14 cellular contexts compared by ENCODE assay signal in genomic region chr2:28277466-28277865, GRCh38.
A peak's percentile ranks its signal among the peaks of the same experiment; 100 is the strongest.
DNase-seq lines count a peak whose midpoint lies in the region; ATAC-seq and TF ChIP-seq lines count a peak whose summit lies in the region.
"Had no signal": no experiment of that assay in that cellular context is flagged by ENCODE, and none has a peak within 500 bp of the region (broad histone marks: within the 10 kb centered on the region; RNA-seq: fewer than 3 reads in every experiment).

No MANE protein-coding gene starts in this region.

- H3K4me1 Mint-ChIP-seq in nephron progenitor cell = peaks cover 15% of the 10 kb centered on the region

- no peak for TF ChIP-seq CTCF in nephron progenitor cell (IDR thresholded peaks at IDR 0.05)

- no peaks in the 10 kb centered on the region for H3K9me3 Mint-ChIP-seq in nephron progenitor cell
- H3K9me3 Mint-ChIP-seq: activated CD4-positive, alpha-beta T cell treated with anti-CD3 and anti-CD28 coated beads, Interleukin-2, amount 10 ng/mL, durations not matched to agents 7 days and 5 days; stimulated activated naive CD8-positive, alpha-beta T cell treated with anti-CD3 and anti-CD28 coated beads, Interleukin-15, Interleukin-2, amounts not matched to agents 100 ng/mL and 50 ng/mL, for 24 hours had no signal

- H3K4me3 Mint-ChIP-seq in nephron progenitor cell = no peak overlapping the region
- H3K4me3 Mint-ChIP-seq: activated CD4-positive, alpha-beta T cell treated with anti-CD3 and anti-CD28 coated beads, Interleukin-2, amount 10 ng/mL, durations not matched to agents 7 days and 5 days; stimulated activated naive CD8-positive, alpha-beta T cell treated with anti-CD3 and anti-CD28 coated beads, Interleukin-15, Interleukin-2, amounts not matched to agents 100 ng/mL and 50 ng/mL, for 24 hours had no signal

- ATAC-seq in stimulated activated naive CD8-positive, alpha-beta T cell treated with anti-CD3 and anti-CD28 coated beads, Interleukin-15, Interleukin-2, amounts not matched to agents 100 U/mL and 50 U/mL, for 24 hours = no peak

- H3K27me3 Mint-ChIP-seq in nephron progenitor cell (ENCODE audit: low read depth, poor library complexity) = no peaks in the 10 kb centered on the region
- H3K27me3 Mint-ChIP-seq: activated CD4-positive, alpha-beta T cell treated with anti-CD3 and anti-CD28 coated beads, Interleukin-2, amount 10 ng/mL, durations not matched to agents 7 days and 5 days; stimulated activated naive CD8-positive, alpha-beta T cell treated with anti-CD3 and anti-CD28 coated beads, Interleukin-15, Interleukin-2, amounts not matched to agents 100 ng/mL and 50 ng/mL, for 24 hours had no signal

- H3K27ac Mint-ChIP-seq in nephron progenitor cell = peak overlapping the region; percentile 31
- H3K27ac Mint-ChIP-seq: activated CD4-positive, alpha-beta T cell treated with anti-CD3 and anti-CD28 coated beads, Interleukin-2, amount 10 ng/mL, durations not matched to agents 7 days and 5 days; stimulated activated naive CD8-positive, alpha-beta T cell treated with anti-CD3 and anti-CD28 coated beads, Interleukin-15, Interleukin-2, amounts not matched to agents 100 ng/mL and 50 ng/mL, for 24 hours had no signal

- peak; percentile 20 for DNase-seq in DMS79 (lab: John Stamatoyannopoulos, UW)
- DNase-seq in NCI-H187 (lab: John Stamatoyannopoulos, UW) = peak; percentile 59 to 74
- peak; percentile 89 for DNase-seq in NCI-H774 (lab: John Stamatoyannopoulos, UW)
- no peak for DNase-seq in nephron progenitor cell
- no peak for DNase-seq in middle frontal gyrus (ENCODE audit: extremely low spot score, low spot score)
- DNase-seq in cardiac septum (ENCODE audit: low spot score) = no peak
- no peak for DNase-seq in stimulated activated naive CD8-positive, alpha-beta T cell treated with anti-CD3 and anti-CD28 coated beads, Interleukin-15, Interleukin-2, amounts not matched to agents 100 U/mL and 50 U/mL, for 24 hours
- DNase-seq: activated CD4-positive, alpha-beta T cell treated with anti-CD3 and anti-CD28 coated beads, Interleukin-2, amount 10 ng/mL, durations not matched to agents 7 days and 5 days; activated CD8-positive, alpha-beta memory T cell treated with anti-CD3 and anti-CD28 coated beads, Interleukin-2, amount 50 U/mL, for 4 hours; activated gamma-delta T cell; adrenal gland; glutamatergic neuron; RPMI8226 had no signal

- no peaks in the 10 kb centered on the region for H3K36me3 Mint-ChIP-seq in nephron progenitor cell (ENCODE audit: low read depth)

- intact Hi-C loops in cardiac septum (cut with DNase I) = no loop called here

Comparison
In these comparisons a context has a peak if more than half of its experiments do, and no peak if none do; other contexts are left out.
1. DNase-seq: peak in DMS79 (single experiment), NCI-H187 (2 of 2) and NCI-H774 (single experiment); none in nephron progenitor cell (single experiment), middle frontal gyrus (single experiment), cardiac septum (single experiment) and stimulated activated naive CD8-positive, alpha-beta T cell treated with anti-CD3 and anti-CD28 coated beads, Interleukin-15, Interleukin-2, amounts not matched to agents 100 U/mL and 50 U/mL, for 24 hours (single experiment).